10 cellular contexts compared by ENCODE assay signal in genomic region chr12:57151741-57152407, GRCh38. TPM values are rescaled to one million over a fixed set of nuclear protein-coding genes. Genes with fewer than 3 reads are reported as not detected.
A peak's percentile ranks its signal among the peaks of the same experiment; 100 is the strongest.
DNase-seq lines count a peak whose midpoint lies in the region; ATAC-seq and TF ChIP-seq lines count a peak whose summit lies in the region.
"Had no signal": no experiment of that assay in that cellular context is flagged by ENCODE, and none has a peak within 500 bp of the region (broad histone marks: within the 10 kb centered on the region; RNA-seq: fewer than 3 reads in every experiment).

No MANE protein-coding gene starts in this region.

- H3K9me3 ChIP-seq in adrenal gland (replicated peaks in 1 of 3) (no peaks in the 10 kb centered on the region), gastrocnemius medialis (no peaks in the 10 kb centered on the region), A673 (ENCODE audit: low read depth, low read length, poor library complexity, severe bottlenecking) (no peaks in the 10 kb centered on the region)
- H3K9me3 ChIP-seq in naive thymus-derived CD4-positive, alpha-beta T cell (ENCODE audit: control insufficient read depth in 2 of 3, low read length in 3 of 3): no peaks in the 10 kb centered on the region

- no TSS peak for BruUV-seq in A673 (replicated peaks; lab: Mats Ljungman, UMichigan)

- peaks cover 0 to 18% (median 0%) of the 10 kb centered on the region in 7 donors for H3K4me1 Mint-ChIP-seq in naive thymus-derived CD4-positive, alpha-beta T cell
- H3K4me1 Mint-ChIP-seq: activated naive CD4-positive, alpha-beta T cell treated with anti-CD3 and anti-CD28 coated beads, Interleukin-2, amount 50 U/mL, for 24 hours had no signal

- CTCF ChIA-PET in HEK293T (lab: Yijun Ruan, JAX): interaction anchor here (0.6 kb wide), 1 partner anchor 154 kb away, joined by 3 read pairs; no protein-coding TSS in a partner anchor
- CTCF ChIA-PET in A673 (lab: Charles Lee): no interaction called here
- CTCF ChIA-PET in naive thymus-derived CD4-positive, alpha-beta T cell (lab: Charles Lee): interaction anchor here (0.7 kb wide), 1 partner anchor 167 kb away, joined by 3 read pairs; no protein-coding TSS in a partner anchor

- no peaks in the 10 kb centered on the region for H3K27me3 Mint-ChIP-seq in naive thymus-derived CD4-positive, alpha-beta T cell
- H3K27me3 Mint-ChIP-seq: activated naive CD4-positive, alpha-beta T cell treated with anti-CD3 and anti-CD28 coated beads, Interleukin-2, amount 50 U/mL, for 24 hours had no signal

- TF ChIP-seq POLR2A in adrenal gland (IDR thresholded peaks at IDR 0.05) (no peak), gastrocnemius medialis (IDR thresholded peaks at IDR 0.05) (no peak)

- H3K36me3 Mint-ChIP-seq in naive thymus-derived CD4-positive, alpha-beta T cell: peaks cover 0 to 31% (median 0%) of the 10 kb centered on the region in 5 donors

- no peak overlapping the region for H3K27ac Mint-ChIP-seq in naive thymus-derived CD4-positive, alpha-beta T cell
- H3K27ac Mint-ChIP-seq: activated naive CD4-positive, alpha-beta T cell treated with anti-CD3 and anti-CD28 coated beads, Interleukin-2, amount 50 U/mL, for 24 hours had no signal

- no peaks in the 10 kb centered on the region for H3K9me3 Mint-ChIP-seq in naive thymus-derived CD4-positive, alpha-beta T cell
- H3K9me3 Mint-ChIP-seq: activated naive CD4-positive, alpha-beta T cell treated with anti-CD3 and anti-CD28 coated beads, Interleukin-2, amount 50 U/mL, for 24 hours had no signal

- POLR2A ChIA-PET in HEK293T (lab: Yijun Ruan, JAX) (no interaction called here), A673 (lab: Charles Lee; ENCODE audit: low non-redundant PET) (no interaction called here)
- POLR2A ChIA-PET in naive thymus-derived CD4-positive, alpha-beta T cell (lab: Charles Lee): no interaction called here

- 62 to 70% (median 68%) methylated on average over 11 to 14 of the region's 14 CpGs for WGBS in adrenal gland, 4 donors

- ATAC-seq in gastrocnemius medialis: no peak
- ATAC-seq in naive thymus-derived CD4-positive, alpha-beta T cell: no peak
- ATAC-seq in GM21381 (IDR thresholded peaks at IDR 0.05; ENCODE audit: unreplicated experiment): no peak

- H3K4me1 ChIP-seq in adrenal gland (replicated peaks in 1 of 2) (peaks cover 32 to 81% of the 10 kb centered on the region in 2 donors), gastrocnemius medialis (peaks cover 15 to 19% of the 10 kb centered on the region in 2 donors), A673 (ENCODE audit: insufficient read depth, low read length, poor library complexity, severe bottlenecking) (no peaks in the 10 kb centered on the region)
- no peaks in the 10 kb centered on the region for H3K4me1 ChIP-seq in naive thymus-derived CD4-positive, alpha-beta T cell (ENCODE audit: control insufficient read depth in 2 of 2, insufficient read depth in 2 of 2, low read length in 2 of 2)

- intact Hi-C loops in adrenal gland (cut with DNase I): no loop called here
- intact Hi-C loops in gastrocnemius medialis (cut with DNase I; ENCODE audit: low total_unique reads): no loop called here
- intact Hi-C loops in A673 (cut with micrococcal nuclease; ENCODE audit: unreplicated experiment): no loop called here
- intact Hi-C loops in naive thymus-derived CD4-positive, alpha-beta T cell (cut with micrococcal nuclease): no loop called here

- peak overlapping the region; percentile 42 to 88 (median 64) for H3K27ac ChIP-seq in adrenal gland
- H3K27ac ChIP-seq in gastrocnemius medialis: peak overlapping the region; percentile 63 to 82 (median 73)
- H3K27ac ChIP-seq in A673 (ENCODE audit: low read depth, low read length, poor library complexity, severe bottlenecking): no peak overlapping the region
- H3K27ac ChIP-seq in naive thymus-derived CD4-positive, alpha-beta T cell (ENCODE audit: low read depth, low read length): no peak overlapping the region

- H3K36me3 ChIP-seq in adrenal gland (replicated peaks in 1 of 2) (peaks cover 0 to 21% of the 10 kb centered on the region in 2 donors), gastrocnemius medialis (no peaks in the 10 kb centered on the region), A673 (ENCODE audit: insufficient read depth, low read length, poor library complexity, severe bottlenecking) (peaks cover 6% of the 10 kb centered on the region)
- no peaks in the 10 kb centered on the region for H3K36me3 ChIP-seq in naive thymus-derived CD4-positive, alpha-beta T cell (ENCODE audit: control insufficient read depth in 2 of 3, insufficient read depth in 3 of 3, low read length in 3 of 3)

- DNase-seq in EH (ENCODE audit: low read depth) (peak; percentile 81), adrenal gland (peak in 2 of 7 donors; percentile 58 to 65), fibroblast of villous mesenchyme (ENCODE audit: low read depth) (peak; percentile 55), gastrocnemius medialis (peak in 1 of 2 donors; percentile 51), HEK293T (ENCODE audit: extremely low spot score) (no peak), A673 (ENCODE audit: low spot score) (no peak)
- no peak for DNase-seq in naive thymus-derived CD4-positive, alpha-beta T cell

- in situ Hi-C loops in gastrocnemius medialis (cut with MboI; ENCODE audit: low sequenced_read_pairs in 4 of 4): no loop called here

- H3K27me3 ChIP-seq in adrenal gland (no peaks in the 10 kb centered on the region), gastrocnemius medialis (no peaks in the 10 kb centered on the region), A673 (replicated peaks; ENCODE audit: insufficient read depth, low read depth, low read length, poor library complexity) (no peaks in the 10 kb centered on the region)
- no peaks in the 10 kb centered on the region for H3K27me3 ChIP-seq in naive thymus-derived CD4-positive, alpha-beta T cell (ENCODE audit: control insufficient read depth in 2 of 2, insufficient read depth in 2 of 2, low read length in 2 of 2)

- peak overlapping the region in 1 of 10 donors; percentile 45 for H3K4me3 Mint-ChIP-seq in naive thymus-derived CD4-positive, alpha-beta T cell
- H3K4me3 Mint-ChIP-seq: activated naive CD4-positive, alpha-beta T cell treated with anti-CD3 and anti-CD28 coated beads, Interleukin-2, amount 50 U/mL, for 24 hours had no signal

- H3K4me3 ChIP-seq in adrenal gland (no peak overlapping the region), fibroblast of villous mesenchyme (ENCODE audit: low read depth, low read length) (no peak overlapping the region), gastrocnemius medialis (no peak overlapping the region), A673 (ENCODE audit: low read depth, low read length, poor library complexity, severe bottlenecking) (no peak overlapping the region)
- H3K4me3 ChIP-seq in naive thymus-derived CD4-positive, alpha-beta T cell (ENCODE audit: low read length): no peak overlapping the region

- no peak for TF ChIP-seq CTCF in adrenal gland (IDR thresholded peaks at IDR 0.05)
- no peak for TF ChIP-seq CTCF in fibroblast of villous mesenchyme (IDR thresholded peaks at IDR 0.05; ENCODE audit: insufficient read depth, low read depth, low read length)
- TF ChIP-seq CTCF in gastrocnemius medialis (IDR thresholded peaks at IDR 0.05 in 4 of 5, conservative IDR thresholded peaks at IDR 0.05 in 1 of 5): no peak
- no peak for TF ChIP-seq CTCF in A673 (conservative IDR thresholded peaks at IDR 0.05; ENCODE audit: low read depth, low read length)

TF ChIP-seq in HEK293T, 16 proteins besides CTCF, POLR2A, EP300 and RAD21:
- TF ChIP-seq HDGF (IDR thresholded peaks at IDR 0.05; ENCODE audit: borderline replicate concordance): no peak
- no peak for TF ChIP-seq NFRKB (IDR thresholded peaks at IDR 0.05)
- no peak for TF ChIP-seq ZNF384 (IDR thresholded peaks at IDR 0.05)
- no peak for TF ChIP-seq ELF4 (IDR thresholded peaks at IDR 0.05)
- TF ChIP-seq, protein P1, sequence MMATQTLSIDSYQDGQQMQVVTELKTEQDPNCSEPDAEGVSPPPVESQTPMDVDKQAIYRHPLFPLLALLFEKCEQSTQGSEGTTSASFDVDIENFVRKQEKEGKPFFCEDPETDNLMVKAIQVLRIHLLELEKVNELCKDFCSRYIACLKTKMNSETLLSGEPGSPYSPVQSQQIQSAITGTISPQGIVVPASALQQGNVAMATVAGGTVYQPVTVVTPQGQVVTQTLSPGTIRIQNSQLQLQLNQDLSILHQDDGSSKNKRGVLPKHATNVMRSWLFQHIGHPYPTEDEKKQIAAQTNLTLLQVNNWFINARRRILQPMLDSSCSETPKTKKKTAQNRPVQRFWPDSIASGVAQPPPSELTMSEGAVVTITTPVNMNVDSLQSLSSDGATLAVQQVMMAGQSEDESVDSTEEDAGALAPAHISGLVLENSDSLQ (IDR thresholded peaks at IDR 0.05): no peak
- TF ChIP-seq FOXM1 (IDR thresholded peaks at IDR 0.05; ENCODE audit: borderline replicate concordance): no peak
- TF ChIP-seq TARDBP (IDR thresholded peaks at IDR 0.05): no peak
- no peak for TF ChIP-seq FOXK2 (IDR thresholded peaks at IDR 0.05)
- TF ChIP-seq LEF1 (IDR thresholded peaks at IDR 0.05; ENCODE audit: borderline replicate concordance): no peak
- no peak for TF ChIP-seq CTBP1 (IDR thresholded peaks at IDR 0.05; ENCODE audit: borderline replicate concordance)
- TF ChIP-seq BHLHE40 (IDR thresholded peaks at IDR 0.05; ENCODE audit: borderline replicate concordance): no peak
- TF ChIP-seq SUZ12 (IDR thresholded peaks at IDR 0.05): no peak
- no peak for TF ChIP-seq SP1 (IDR thresholded peaks at IDR 0.05)
- TF ChIP-seq ARNT (IDR thresholded peaks at IDR 0.05): no peak

RNA-seq across cellular contexts. Expression of gene LRP1-AS, which starts 4.5 kb away (rescaled TPM):
- total RNA-seq in adrenal gland: not detected
- not detected for polyA plus RNA-seq in adrenal gland
- not detected in 2 replicates for total RNA-seq in fibroblast of villous mesenchyme
- total RNA-seq in gastrocnemius medialis: not detected
- not detected in 2 replicates for total RNA-seq in A673 (2021)
- not detected for total RNA-seq in naive thymus-derived CD4-positive, alpha-beta T cell
- not detected for polyA plus RNA-seq in naive thymus-derived CD4-positive, alpha-beta T cell
- total RNA-seq: kidney epithelial cell had no signal

RNA-seq across cellular contexts. Expression of gene LRP1, which starts 23.6 kb away (rescaled TPM):
- total RNA-seq in adrenal gland (100 to 1,000 TPM; 126 to 307 (median 179) TPM), fibroblast of villous mesenchyme (228 and 277 TPM in 2 replicates), gastrocnemius medialis (10 to 100 TPM; 26.1 to 53.5 (median 49.8) TPM), A673 (2021) (31.0 and 43.6 TPM in 2 replicates)
- polyA plus RNA-seq in adrenal gland: 10 to 100 TPM; 21.2 to 81.0 (median 59.2) TPM
- 100 to 1,000 TPM in 1 of 5 experiments, 10 to 100 TPM in 3, under 1 TPM in 1; 0.58 to 119 (median 14.8) TPM for total RNA-seq in naive thymus-derived CD4-positive, alpha-beta T cell
- 1 to 10 TPM in 1 of 2 donors, under 1 TPM in 1; 0.72 to 1.2 TPM for polyA plus RNA-seq in naive thymus-derived CD4-positive, alpha-beta T cell

RNA-seq across cellular contexts. Expression of gene STAT6, which starts 40.7 kb away (rescaled TPM):
- total RNA-seq in adrenal gland (100 to 1,000 TPM; 109 to 227 (median 155) TPM), fibroblast of villous mesenchyme (81.5 and 81.6 TPM in 2 replicates), gastrocnemius medialis (10 to 100 TPM; 12.5 to 17.4 (median 14.4) TPM), A673 (2021) (96.3 and 111 TPM in 2 replicates)
- 100 to 1,000 TPM; 102 to 321 (median 177) TPM for polyA plus RNA-seq in adrenal gland
- total RNA-seq in naive thymus-derived CD4-positive, alpha-beta T cell: 100 to 1,000 TPM; 206 to 403 (median 294) TPM
- polyA plus RNA-seq in naive thymus-derived CD4-positive, alpha-beta T cell: 100 to 1,000 TPM in 1 of 2 donors, 10 to 100 TPM in 1; 99.3 to 104 TPM

Comparison
In these comparisons a context has a peak if more than half of its experiments do, and no peak if none do; other contexts are left out.
1. DNase-seq: peak in EH (single experiment) and fibroblast of villous mesenchyme (single experiment); none in HEK293T (single experiment), A673 (single experiment) and naive thymus-derived CD4-positive, alpha-beta T cell (0 of 9).
2. H3K27ac ChIP-seq: peak in adrenal gland (5 of 5) and gastrocnemius medialis (4 of 4); none in A673 (single experiment) and naive thymus-derived CD4-positive, alpha-beta T cell (single experiment).